ENCODE assay signal across 19 cellular contexts in the genomic region with DNA sequence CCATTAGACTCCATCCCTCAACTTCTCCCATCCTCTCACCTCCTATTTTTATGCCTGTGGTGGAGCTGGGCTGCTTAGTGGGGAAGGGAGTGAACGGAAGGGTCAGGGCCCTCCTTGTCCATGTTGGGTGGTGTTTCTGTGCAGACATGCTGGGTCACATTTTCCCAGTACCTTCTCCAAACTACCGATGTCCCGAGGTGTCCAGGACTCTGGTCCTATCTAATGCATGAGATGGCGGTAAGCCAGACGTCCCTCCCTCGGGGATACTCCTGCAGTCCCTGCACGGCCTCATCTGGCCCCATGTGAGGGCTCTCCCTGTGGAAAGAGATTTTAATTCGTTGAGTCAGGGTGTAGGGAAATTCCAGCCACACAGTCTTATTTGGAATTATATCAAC.
DNase-seq lines count a peak whose midpoint lies in the region; ATAC-seq and TF ChIP-seq lines count a peak whose summit lies in the region.
"Had no signal": no experiment of that assay in that cellular context is flagged by ENCODE, and none has a peak within 500 bp of the region (broad histone marks: within the 10 kb centered on the region; RNA-seq: fewer than 3 reads in every experiment).

No MANE protein-coding gene starts in this region.

- peaks cover 4% of the 10 kb centered on the region for H3K79me1 ChIP-seq in mesenchymal stem cell (replicated peaks; ENCODE audit: low read length, poor library complexity, severe bottlenecking)

- intact Hi-C loops in left ventricle myocardium inferior (cut with micrococcal nuclease), result no loop called here
- intact Hi-C loops in gastrocnemius medialis (cut with DNase I; ENCODE audit: low total_unique reads), result no loop called here

- H3K27ac ChIP-seq in left ventricle myocardium inferior (replicated peaks), result peak overlapping the region; percentile 68
- H3K27ac ChIP-seq in gastrocnemius medialis, result peak overlapping the region; percentile 20 to 51 (median 42)
- no peak overlapping the region for H3K27ac ChIP-seq in mesenchymal stem cell (ENCODE audit: low read length, poor library complexity, severe bottlenecking)
- H3K27ac ChIP-seq: PC-9 had no signal

- DNase-seq in D341Med (ENCODE audit: low spot score) (peak; percentile 15), SK-N-DZ (ENCODE audit: low spot score) (peak; percentile 17), left ventricle myocardium inferior (peak; percentile 15), gastrocnemius medialis (no peak), mesenchymal stem cell (no peak)
- DNase-seq in activated CD4-positive, alpha-beta T cell treated with anti-CD3 and anti-CD28 coated beads for 4 hours, result no peak
- DNase-seq: Calu3; CD4-positive, alpha-beta T cell; DMS79 treated with DMSO at 0.1 percent for 48 hours; NCI-H1417 treated with DMSO at 0.1 percent for 48 hours; NCI-H1930; NCI-H2171; NCI-H446 treated with DMSO at 0.1 percent for 48 hours; NCI-H748 treated with DMSO at 0.1 percent for 48 hours; PC-9 had no signal

- no peak overlapping the region for H2BK5ac ChIP-seq in mesenchymal stem cell (ENCODE audit: low read depth, low read length, poor library complexity, severe bottlenecking)

- no peak overlapping the region for H2BK120ac ChIP-seq in mesenchymal stem cell (ENCODE audit: low read depth, low read length)

- in situ Hi-C loops in gastrocnemius medialis (cut with MboI; ENCODE audit: low sequenced_read_pairs in 4 of 4), result no loop called here

- no peak overlapping the region for H2BK15ac ChIP-seq in mesenchymal stem cell (ENCODE audit: low read depth, poor library complexity, severe bottlenecking)

- H3K36me3 ChIP-seq in left ventricle myocardium inferior (peaks cover 63% of the 10 kb centered on the region), gastrocnemius medialis (peaks cover 0 to 89% of the 10 kb centered on the region in 2 donors), mesenchymal stem cell (ENCODE audit: control insufficient read depth in 1 of 2, insufficient read depth in 2 of 2, low read depth in 1 of 2, low read length in 2 of 2) (peaks cover 2 to 40% of the 10 kb centered on the region in 2 experiments)

- no peak overlapping the region for H4K8ac ChIP-seq in mesenchymal stem cell (ENCODE audit: low read length)

- H2AFZ ChIP-seq in mesenchymal stem cell (ENCODE audit: low read depth, low read length), result no peak overlapping the region
- H2AFZ ChIP-seq: GM23338, PC-9 had no signal

- H4K91ac ChIP-seq in mesenchymal stem cell (ENCODE audit: low read length), result no peak overlapping the region

- no peak overlapping the region for H2BK12ac ChIP-seq in mesenchymal stem cell (ENCODE audit: low read length in 2 of 2)

- no peak overlapping the region for H3K4me2 ChIP-seq in mesenchymal stem cell (ENCODE audit: low read length, poor library complexity, severe bottlenecking)
- H3K4me2 ChIP-seq: GM23338, PC-9 had no signal

- no peak for TF ChIP-seq CTCF in left ventricle myocardium inferior (IDR thresholded peaks at IDR 0.05; ENCODE audit: borderline replicate concordance)
- TF ChIP-seq CTCF in gastrocnemius medialis (IDR thresholded peaks at IDR 0.05 in 4 of 5, conservative IDR thresholded peaks at IDR 0.05 in 1 of 5), result no peak

- no peak for ATAC-seq in gastrocnemius medialis
- ATAC-seq in activated CD4-positive, CD25-positive, alpha-beta regulatory T cell treated with anti-CD3 and anti-CD28 coated beads, Interleukin-2, amount 50 U/mL, for 24 hours, result no peak
- ATAC-seq: HCT116 had no signal

- WGBS in mesenchymal stem cell, result 92% methylated on average over 7 of the region's 8 CpGs

- no peak overlapping the region for H3K23ac ChIP-seq in mesenchymal stem cell (ENCODE audit: low read length in 2 of 2)

- H3K4me3 ChIP-seq in left ventricle myocardium inferior, result no peak overlapping the region
- H3K4me3 ChIP-seq in gastrocnemius medialis, result no peak overlapping the region
- H3K4me3 ChIP-seq in mesenchymal stem cell (ENCODE audit: insufficient read depth in 1 of 2, low read depth in 1 of 2, low read length in 2 of 2), result no peak overlapping the region
- H3K4me3 ChIP-seq: GM23338, K562, PC-9 had no signal

- H3K4me1 ChIP-seq in left ventricle myocardium inferior, result peaks cover 37% of the 10 kb centered on the region
- H3K4me1 ChIP-seq in gastrocnemius medialis, result peaks cover 2 to 10% of the 10 kb centered on the region in 2 donors
- H3K4me1 ChIP-seq in mesenchymal stem cell (ENCODE audit: control insufficient read depth, insufficient read depth, low read depth, low read length), result no peaks in the 10 kb centered on the region

- no peaks in the 10 kb centered on the region for H3K27me3 ChIP-seq in left ventricle myocardium inferior (ENCODE audit: low read depth)
- no peaks in the 10 kb centered on the region for H3K27me3 ChIP-seq in gastrocnemius medialis
- no peaks in the 10 kb centered on the region for H3K27me3 ChIP-seq in mesenchymal stem cell (ENCODE audit: control insufficient read depth in 1 of 2, insufficient read depth in 1 of 2, low read length in 2 of 2)

- H2AK5ac ChIP-seq in mesenchymal stem cell (ENCODE audit: low read length, severe bottlenecking), result no peak overlapping the region

- no peak overlapping the region for H3K9ac ChIP-seq in mesenchymal stem cell (ENCODE audit: low read length)

- no peak overlapping the region for H3K4ac ChIP-seq in mesenchymal stem cell (ENCODE audit: low read depth in 1 of 2, low read length in 2 of 2)

- H3K14ac ChIP-seq in mesenchymal stem cell (ENCODE audit: low read length in 2 of 2), result no peak overlapping the region

- no peak for TF ChIP-seq POLR2A in gastrocnemius medialis (IDR thresholded peaks at IDR 0.05)

- no peak overlapping the region for H3K18ac ChIP-seq in mesenchymal stem cell (ENCODE audit: low read depth in 1 of 2, low read length in 2 of 2)

- H3K9me3 ChIP-seq in left ventricle myocardium inferior (replicated peaks) (no peaks in the 10 kb centered on the region), gastrocnemius medialis (no peaks in the 10 kb centered on the region), mesenchymal stem cell (ENCODE audit: control insufficient read depth, low read length) (no peaks in the 10 kb centered on the region)

Comparison
In these comparisons a context has a peak if more than half of its experiments do, and no peak if none do; other contexts are left out.
1. DNase-seq: peak in D341Med (single experiment), SK-N-DZ (single experiment) and left ventricle myocardium inferior (single experiment); none in gastrocnemius medialis (0 of 2), activated CD4-positive, alpha-beta T cell treated with anti-CD3 and anti-CD28 coated beads for 4 hours (0 of 2) and mesenchymal stem cell (single experiment).